In the genomic region with DNA sequence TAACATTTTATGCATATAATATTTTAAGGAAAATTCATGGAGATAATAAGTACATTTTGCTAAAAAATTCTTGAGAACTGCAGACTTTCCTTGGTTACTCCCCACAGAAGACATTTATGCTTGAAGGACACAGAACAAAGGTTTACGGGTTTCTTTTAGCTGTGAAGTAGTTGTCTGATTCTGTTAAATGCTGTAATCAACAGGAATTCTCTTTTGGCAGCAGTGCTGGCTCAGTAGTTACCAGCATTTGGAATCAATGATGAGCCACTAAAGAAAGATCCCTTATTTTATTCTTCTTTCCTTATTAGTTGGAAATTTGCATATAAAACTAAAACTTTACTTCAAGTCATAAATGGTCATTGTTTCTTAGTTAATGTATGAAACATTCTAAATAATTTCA, we compare ENCODE assay signal across 1 cellular context.
TF ChIP-seq lines count a peak whose summit lies in the region.

No MANE protein-coding gene starts in this region.

TF ChIP-seq in IMR-90, 13 proteins besides CTCF, POLR2A, EP300 and RAD21 (continued from another document):
- TF ChIP-seq, protein P1, sequence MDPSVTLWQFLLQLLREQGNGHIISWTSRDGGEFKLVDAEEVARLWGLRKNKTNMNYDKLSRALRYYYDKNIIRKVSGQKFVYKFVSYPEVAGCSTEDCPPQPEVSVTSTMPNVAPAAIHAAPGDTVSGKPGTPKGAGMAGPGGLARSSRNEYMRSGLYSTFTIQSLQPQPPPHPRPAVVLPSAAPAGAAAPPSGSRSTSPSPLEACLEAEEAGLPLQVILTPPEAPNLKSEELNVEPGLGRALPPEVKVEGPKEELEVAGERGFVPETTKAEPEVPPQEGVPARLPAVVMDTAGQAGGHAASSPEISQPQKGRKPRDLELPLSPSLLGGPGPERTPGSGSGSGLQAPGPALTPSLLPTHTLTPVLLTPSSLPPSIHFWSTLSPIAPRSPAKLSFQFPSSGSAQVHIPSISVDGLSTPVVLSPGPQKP (IDR thresholded peaks at IDR 0.05; ENCODE audit: borderline replicate concordance, low read depth, low read length), result no peak
